20 cellular contexts compared by ENCODE assay signal in the genomic region with DNA sequence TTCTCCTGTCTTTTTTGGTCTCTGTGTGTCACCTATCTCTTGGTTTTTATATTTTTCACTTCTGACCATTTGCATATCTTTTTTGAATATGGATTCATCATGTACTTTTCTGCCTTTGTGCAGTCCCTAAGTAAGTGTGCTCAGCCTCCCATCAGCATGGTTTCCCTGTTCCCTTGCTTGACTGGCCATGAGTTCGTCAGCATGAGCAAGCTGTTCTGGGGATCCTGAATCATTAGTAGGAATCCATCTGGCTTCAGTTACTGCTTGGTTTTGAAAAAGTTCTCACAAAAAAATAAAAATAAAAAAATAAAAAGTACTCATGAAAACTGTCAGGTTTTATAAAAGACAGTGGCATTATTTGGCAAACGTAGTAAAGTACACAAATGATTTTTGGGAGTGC.
A peak's percentile ranks its signal among the peaks of the same experiment; 100 is the strongest.
DNase-seq lines count a peak whose midpoint lies in the region; ATAC-seq, FAIRE-seq and TF ChIP-seq lines count a peak whose summit lies in the region.
"Had no signal": no experiment of that assay in that cellular context is flagged by ENCODE, and none has a peak within 500 bp of the region (broad histone marks: within the 10 kb centered on the region; RNA-seq: fewer than 3 reads in every experiment).

No MANE protein-coding gene starts in this region.

- no peak for TF ChIP-seq CTCF in AG09319 (IDR thresholded peaks at IDR 0.05; ENCODE audit: low read depth, low read length)
- TF ChIP-seq CTCF in HFFc6 (IDR thresholded peaks at IDR 0.05), result no peak
- no peak for TF ChIP-seq CTCF in K562 (IDR thresholded peaks at IDR 0.05 in 2 of 3, conservative IDR thresholded peaks at IDR 0.05 in 1 of 3; ENCODE audit: insufficient read depth in 2 of 3, low read depth in 1 of 3, low read length in 3 of 3)
- no peak for TF ChIP-seq CTCF in glutamatergic neuron (IDR thresholded peaks at IDR 0.05; ENCODE audit: partially characterized antibody, unreplicated experiment)
- TF ChIP-seq CTCF in ovary (IDR thresholded peaks at IDR 0.05), result no peak
- TF ChIP-seq CTCF in right lobe of liver (IDR thresholded peaks at IDR 0.05), result no peak

- H3K4me3 Mint-ChIP-seq in HFFc6 (no peak overlapping the region), glutamatergic neuron (ENCODE audit: unreplicated experiment) (peak overlapping the region; percentile 23)
- H3K4me3 Mint-ChIP-seq: GM23338; naive thymus-derived CD8-positive, alpha-beta T cell; stimulated activated naive CD8-positive, alpha-beta T cell treated with anti-CD3 and anti-CD28 coated beads, Interleukin-15, Interleukin-2, amounts not matched to agents 100 ng/mL and 50 ng/mL, for 24 hours had no signal

- DNase-seq in AG09319 (ENCODE audit: extremely low read depth, low read depth) (peak; percentile 14), HFFc6 (peak; percentile 59), K562 (ENCODE audit: extremely low read depth in 1 of 4, low spot score in 3 of 4) (peak in 2 of 4 experiments; percentile 21), glutamatergic neuron (peak; percentile 23), cardiac septum (ENCODE audit: low spot score) (no peak), ovary (no peak), right lobe of liver (no peak)
- no peak for DNase-seq in stimulated activated CD4-positive, alpha-beta T cell treated with anti-CD3 and anti-CD28 coated beads, Interleukin-15, amount 100 ng/mL, for 24 hours
- DNase-seq: BE2C; DMS79; foreskin keratinocyte; naive thymus-derived CD8-positive, alpha-beta T cell; NCI-H1930; NCI-H774; stimulated activated CD4-positive, alpha-beta T cell treated with anti-CD3 and anti-CD28 coated beads, Interleukin-12 subunit alpha, Interleukin-12 subunit beta, amount 100 ng/mL, for 4 hours had no signal

- no peak overlapping the region for H3K9ac ChIP-seq in K562 (ENCODE audit: insufficient read depth in 1 of 2, low read depth in 2 of 2, low read length in 2 of 2)

- BruUV-seq in K562 (replicated peaks; lab: Mats Ljungman, UMichigan), result no TSS peak

- no peaks in the 10 kb centered on the region for H4K20me1 ChIP-seq in K562 (replicated peaks; ENCODE audit: control insufficient read depth, insufficient read depth, low read length)

- H3K36me3 ChIP-seq in K562 (ENCODE audit: control insufficient read depth, insufficient read depth, low read length), result no peaks in the 10 kb centered on the region
- H3K36me3 ChIP-seq in ovary, result no peaks in the 10 kb centered on the region
- no peaks in the 10 kb centered on the region for H3K36me3 ChIP-seq in right lobe of liver
- H3K36me3 ChIP-seq: BE2C, prostate gland had no signal

- H3K4me1 ChIP-seq in K562 (replicated peaks in 1 of 2; ENCODE audit: control insufficient read depth in 2 of 2, insufficient read depth in 2 of 2, low read length in 2 of 2) (no peaks in the 10 kb centered on the region), ovary (ENCODE audit: insufficient read depth) (no peaks in the 10 kb centered on the region), right lobe of liver (peaks cover 0 to 4% (median 0%) of the 10 kb centered on the region in 4 donors)
- H3K4me1 ChIP-seq: BE2C, foreskin keratinocyte, prostate gland had no signal

- no peak overlapping the region for H2AFZ ChIP-seq in K562 (ENCODE audit: low read depth, low read length)
- H2AFZ ChIP-seq: GM23338 had no signal

- peak; percentile 73 for ATAC-seq in K562
- no peak for ATAC-seq in right lobe of liver
- ATAC-seq: activated CD4-positive, CD25-positive, alpha-beta regulatory T cell treated with anti-CD3 and anti-CD28 coated beads, Interleukin-2, amount 50 U/mL, for 24 hours; foreskin keratinocyte; naive thymus-derived CD8-positive, alpha-beta T cell had no signal

- H3K9me3 ChIP-seq in K562 (replicated peaks; ENCODE audit: control insufficient read depth, insufficient read depth, low read depth, low read length) (no peaks in the 10 kb centered on the region), ovary (no peaks in the 10 kb centered on the region), right lobe of liver (no peaks in the 10 kb centered on the region)
- H3K9me3 ChIP-seq: BE2C, prostate gland had no signal

- no peak overlapping the region for H3K4me2 ChIP-seq in K562 (ENCODE audit: insufficient read depth, low read length)
- H3K4me2 ChIP-seq: GM23338 had no signal

- peaks cover 2% of the 10 kb centered on the region; the same call in 1 of the 3 replicates for H3K79me2 ChIP-seq in K562 (ENCODE audit: control insufficient read depth, insufficient read depth, low read length)

- TF ChIP-seq EP300 in K562 (IDR thresholded peaks at IDR 0.05; ENCODE audit: low read length) (no peak), ovary (IDR thresholded peaks at IDR 0.05) (no peak)

- TF ChIP-seq POLR2A in K562 (conservative IDR thresholded peaks at IDR 0.05) (no peak), ovary (IDR thresholded peaks at IDR 0.05) (no peak), right lobe of liver (IDR thresholded peaks at IDR 0.05) (no peak)

- in situ Hi-C loops in K562 (cut with MboI), result no loop called here

- H3K9me3 Mint-ChIP-seq in HFFc6 (no peaks in the 10 kb centered on the region), glutamatergic neuron (ENCODE audit: unreplicated experiment) (peaks cover 6% of the 10 kb centered on the region)
- H3K9me3 Mint-ChIP-seq: GM23338 had no signal

- intact Hi-C loops in K562 (cut with micrococcal nuclease) (no loop called here), cardiac septum (cut with DNase I) (no loop called here), ovary (cut with DNase I) (no loop called here), right lobe of liver (cut with DNase I) (no loop called here)

- no peak overlapping the region for H3K4me3 ChIP-seq in K562
- H3K4me3 ChIP-seq in ovary, result no peak overlapping the region
- H3K4me3 ChIP-seq in right lobe of liver, result no peak overlapping the region
- H3K4me3 ChIP-seq: GM23338, prostate gland had no signal

- no peaks in the 10 kb centered on the region for H3K9me1 ChIP-seq in K562 (ENCODE audit: control insufficient read depth, insufficient read depth, low read length)

- POLR2A ChIA-PET in K562 (lab: Yijun Ruan, JAX), result interaction anchor here (1.1 kb wide), 1 partner anchor 89 kb away, joined by 3 read pairs; no protein-coding TSS in a partner anchor

- H3K4me1 Mint-ChIP-seq in HFFc6 (ENCODE audit: low read depth) (peaks cover 17% of the 10 kb centered on the region), glutamatergic neuron (ENCODE audit: low read depth, unreplicated experiment) (peaks cover 12% of the 10 kb centered on the region)
- H3K4me1 Mint-ChIP-seq: GM23338 had no signal

- TF ChIP-seq RAD21 in K562 (CRISPR knock-in tag; conservative IDR thresholded peaks at IDR 0.05 in 1 of 2, IDR thresholded peaks at IDR 0.05 in 1 of 2), result no peak

- H3K27me3 ChIP-seq in K562 (ENCODE audit: control insufficient read depth in 2 of 2, insufficient read depth in 2 of 2, low read length in 2 of 2) (no peaks in the 10 kb centered on the region), ovary (no peaks in the 10 kb centered on the region), right lobe of liver (no peaks in the 10 kb centered on the region)
- H3K27me3 ChIP-seq: BE2C, foreskin keratinocyte had no signal

- peak; percentile 23 for FAIRE-seq in K562 (lab: Jason Lieb, UNC)

- H3K27ac Mint-ChIP-seq in HFFc6, result peak overlapping the region; percentile 81
- peak overlapping the region; percentile 72 for H3K27ac Mint-ChIP-seq in glutamatergic neuron (ENCODE audit: unreplicated experiment)
- H3K27ac Mint-ChIP-seq: GM23338; stimulated activated naive CD8-positive, alpha-beta T cell treated with anti-CD3 and anti-CD28 coated beads, Interleukin-15, Interleukin-2, amounts not matched to agents 100 ng/mL and 50 ng/mL, for 24 hours had no signal

- H3K36me3 Mint-ChIP-seq in HFFc6 (ENCODE audit: low read depth), result no peaks in the 10 kb centered on the region
- H3K36me3 Mint-ChIP-seq in glutamatergic neuron (ENCODE audit: unreplicated experiment), result peaks cover 4% of the 10 kb centered on the region

- H3K27ac ChIP-seq in K562 (ENCODE audit: extremely low read depth, low read depth, low read length) (peak overlapping the region; percentile 24; the same call in 1 of the 3 replicates), ovary (no peak overlapping the region), right lobe of liver (no peak overlapping the region)
- H3K27ac ChIP-seq: foreskin keratinocyte, prostate gland, RWPE1 had no signal

- 40% methylated on average over 2 of the region's 2 CpGs for WGBS in K562 (ENCODE audit: insufficient coverage, low coverage, missing lambda C conversion rate)
- 76 to 84% (median 84%) methylated on average over 2 of the region's 2 CpGs for WGBS in ovary, 3 donors
- 73% methylated on average over 2 of the region's 2 CpGs for WGBS in right lobe of liver (ENCODE audit: insufficient coverage, low coverage, low lambda C conversion rate, missing lambda C conversion rate)

- CTCF ChIA-PET in K562 (lab: Yijun Ruan, JAX; ENCODE audit: low intra/inter-chr PET ratio), result no interaction called here

- H3K27me3 Mint-ChIP-seq in HFFc6 (ENCODE audit: insufficient read depth), result no peaks in the 10 kb centered on the region
- H3K27me3 Mint-ChIP-seq in glutamatergic neuron (ENCODE audit: unreplicated experiment), result no peaks in the 10 kb centered on the region
- H3K27me3 Mint-ChIP-seq: naive thymus-derived CD8-positive, alpha-beta T cell; stimulated activated naive CD8-positive, alpha-beta T cell treated with anti-CD3 and anti-CD28 coated beads, Interleukin-15, Interleukin-2, amounts not matched to agents 100 ng/mL and 50 ng/mL, for 24 hours had no signal

TF ChIP-seq in K562, 482 proteins besides CTCF, POLR2A, EP300 and RAD21 (continues in another document):
- TF ChIP-seq ZNF445 (CRISPR knock-in tag; IDR thresholded peaks at IDR 0.05; ENCODE audit: low read depth) (0 out of 2 replicates have a peak, but pooled peaks have one; percentile 11), MAFF (IDR thresholded peaks at IDR 0.05; ENCODE audit: low read length) (peak; percentile 3; the same call in 1 of the 2 replicates), MAFK (IDR thresholded peaks at IDR 0.05; ENCODE audit: low read length) (0 out of 2 replicates have a peak, but pooled peaks have one; percentile 22), MAFG (tag; conservative IDR thresholded peaks at IDR 0.05) (peak; percentile 35)
- TF ChIP-seq, protein P1, sequence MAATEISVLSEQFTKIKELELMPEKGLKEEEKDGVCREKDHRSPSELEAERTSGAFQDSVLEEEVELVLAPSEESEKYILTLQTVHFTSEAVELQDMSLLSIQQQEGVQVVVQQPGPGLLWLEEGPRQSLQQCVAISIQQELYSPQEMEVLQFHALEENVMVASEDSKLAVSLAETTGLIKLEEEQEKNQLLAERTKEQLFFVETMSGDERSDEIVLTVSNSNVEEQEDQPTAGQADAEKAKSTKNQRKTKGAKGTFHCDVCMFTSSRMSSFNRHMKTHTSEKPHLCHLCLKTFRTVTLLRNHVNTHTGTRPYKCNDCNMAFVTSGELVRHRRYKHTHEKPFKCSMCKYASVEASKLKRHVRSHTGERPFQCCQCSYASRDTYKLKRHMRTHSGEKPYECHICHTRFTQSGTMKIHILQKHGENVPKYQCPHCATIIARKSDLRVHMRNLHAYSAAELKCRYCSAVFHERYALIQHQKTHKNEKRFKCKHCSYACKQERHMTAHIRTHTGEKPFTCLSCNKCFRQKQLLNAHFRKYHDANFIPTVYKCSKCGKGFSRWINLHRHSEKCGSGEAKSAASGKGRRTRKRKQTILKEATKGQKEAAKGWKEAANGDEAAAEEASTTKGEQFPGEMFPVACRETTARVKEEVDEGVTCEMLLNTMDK (IDR thresholded peaks at IDR 0.05; ENCODE audit: borderline replicate concordance, insufficient read depth, low read depth, low read length, poor library complexity, severe bottlenecking), result no peak

Comparison
In these comparisons a context has a peak if more than half of its experiments do, and no peak if none do; other contexts are left out.
1. DNase-seq: peak in AG09319 (single experiment), HFFc6 (single experiment) and glutamatergic neuron (single experiment); none in stimulated activated CD4-positive, alpha-beta T cell treated with anti-CD3 and anti-CD28 coated beads, Interleukin-15, amount 100 ng/mL, for 24 hours (single experiment), cardiac septum (single experiment), ovary (0 of 5) and right lobe of liver (0 of 3).